Comparison of ENCODE assay signal across 10 cellular contexts in genomic region chr13:45337395-45337794, GRCh38. TPM values are rescaled to one million over a fixed set of nuclear protein-coding genes. Genes with fewer than 3 reads are reported as not detected.
DNase-seq lines count a peak whose midpoint lies in the region; TF ChIP-seq lines count a peak whose summit lies in the region.
"Had no signal": no experiment of that assay in that cellular context is flagged by ENCODE, and none has a peak within 500 bp of the region (broad histone marks: within the 10 kb centered on the region; RNA-seq: fewer than 3 reads in every experiment).

No MANE protein-coding gene starts in this region.

- H3K36me3 ChIP-seq in PC-9 (ENCODE audit: low read depth) (peaks cover 55% of the 10 kb centered on the region), ectodermal cell (ENCODE audit: control insufficient read depth, insufficient read depth, low read length) (peaks cover 43% of the 10 kb centered on the region), osteoblast (ENCODE audit: insufficient read depth, low read length) (peaks cover 55% of the 10 kb centered on the region)

- H3K9me3 Mint-ChIP-seq in activated T-cell treated with anti-CD3 and anti-CD28 coated beads, Interleukin-2, amount 50 U/mL, for 24 hours: no peaks in the 10 kb centered on the region

- H3K4me3 ChIP-seq in PC-9: no peak overlapping the region
- no peak overlapping the region for H3K4me3 ChIP-seq in ectodermal cell (ENCODE audit: insufficient read depth, low read depth, low read length)
- peak overlapping the region; percentile 94 for H3K4me3 ChIP-seq in osteoblast (ENCODE audit: insufficient read depth, low read length)
- no peak overlapping the region for H3K4me3 ChIP-seq in foreskin fibroblast (ENCODE audit: low read depth in 1 of 2, low read length in 2 of 2)

- H3K4me2 ChIP-seq in PC-9 (peak overlapping the region; percentile 94), osteoblast (ENCODE audit: insufficient read depth, low read length) (peak overlapping the region; percentile 91)

- H3K36me3 Mint-ChIP-seq in activated T-cell treated with anti-CD3 and anti-CD28 coated beads, Interleukin-2, amount 50 U/mL, for 24 hours (ENCODE audit: low read depth): peaks cover 91% of the 10 kb centered on the region

- CTCF ChIA-PET in PC-9 (lab: Charles Lee) (no interaction called here), RWPE1 (lab: Yijun Ruan, JAX) (no interaction called here)

- H2AFZ ChIP-seq in PC-9 (no peak overlapping the region), osteoblast (ENCODE audit: low read length) (no peak overlapping the region)

- BruUV-seq in PC-9 (replicated peaks; lab: Mats Ljungman, UMichigan): no TSS peak

- intact Hi-C loops in PC-9 (cut with micrococcal nuclease; ENCODE audit: unreplicated experiment): no loop called here

- peaks cover 79% of the 10 kb centered on the region for H3K4me1 Mint-ChIP-seq in activated T-cell treated with anti-CD3 and anti-CD28 coated beads, Interleukin-2, amount 50 U/mL, for 24 hours (ENCODE audit: low read depth)

- H3K9me3 ChIP-seq in PC-9 (ENCODE audit: insufficient read depth, low read depth) (no peaks in the 10 kb centered on the region), ectodermal cell (ENCODE audit: control insufficient read depth, low read length) (no peaks in the 10 kb centered on the region), osteoblast (ENCODE audit: low read depth, low read length) (no peaks in the 10 kb centered on the region)
- H3K9me3 ChIP-seq: gastroesophageal sphincter had no signal

- no peak for DNase-seq in activated T-cell treated with anti-CD3 and anti-CD28 coated beads, Interleukin-2, amount 50 U/mL, for 24 hours
- no peak for DNase-seq in activated T-cell treated with anti-CD3 and anti-CD28 coated beads, Interleukin-2, amount 50 U/mL, for 1 hour
- DNase-seq in PC-9 (no peak), osteoblast (ENCODE audit: insufficient read length, low spot score, missing footprints) (no peak), foreskin fibroblast (no peak), H4 (ENCODE audit: low spot score) (no peak), RWPE1 (ENCODE audit: low spot score) (no peak)
- DNase-seq: EL had no signal

- H3K4me3 Mint-ChIP-seq in activated T-cell treated with anti-CD3 and anti-CD28 coated beads, Interleukin-2, amount 50 U/mL, for 24 hours: peak overlapping the region; percentile 98

- peaks cover 65% of the 10 kb centered on the region for H3K79me2 ChIP-seq in PC-9 (ENCODE audit: low read depth)
- peaks cover 52% of the 10 kb centered on the region for H3K79me2 ChIP-seq in osteoblast (ENCODE audit: insufficient read depth, low read length)

- TF ChIP-seq CTCF in PC-9 (conservative IDR thresholded peaks at IDR 0.05) (no peak), osteoblast (IDR thresholded peaks at IDR 0.05; ENCODE audit: extremely low read depth, low read depth, low read length) (no peak), foreskin fibroblast (IDR thresholded peaks at IDR 0.05; ENCODE audit: low read depth, low read length) (no peak), RWPE1 (conservative IDR thresholded peaks at IDR 0.05; ENCODE audit: low read depth) (no peak)

- no peak overlapping the region for H3K27ac ChIP-seq in PC-9
- H3K27ac ChIP-seq in ectodermal cell (ENCODE audit: insufficient read depth, low read depth, low read length, poor library complexity, severe bottlenecking): peak overlapping the region; percentile 10
- H3K27ac ChIP-seq in osteoblast (ENCODE audit: low read depth, low read length): no peak overlapping the region
- H3K27ac ChIP-seq in RWPE1: no peak overlapping the region

- 93 to 95% methylated on average over 3 of the region's 3 CpGs for WGBS in ectodermal cell, 2 experiments

- H3K9me2 ChIP-seq in PC-9 (ENCODE audit: insufficient read depth): no peaks in the 10 kb centered on the region

- POLR2A ChIA-PET in PC-9 (lab: Charles Lee; ENCODE audit: unreplicated experiment) (no interaction called here), RWPE1 (lab: Yijun Ruan, JAX; ENCODE audit: low non-redundant PET) (no interaction called here)

- H3K27ac Mint-ChIP-seq in activated T-cell treated with anti-CD3 and anti-CD28 coated beads, Interleukin-2, amount 50 U/mL, for 24 hours: peak overlapping the region; percentile 100

- H3F3A ChIP-seq in PC-9 (ENCODE audit: insufficient read depth, low read depth): peaks cover 90% of the 10 kb centered on the region

- H3K4me1 ChIP-seq in PC-9 (replicated peaks; ENCODE audit: insufficient read depth) (peaks cover 77% of the 10 kb centered on the region), ectodermal cell (ENCODE audit: control insufficient read depth, insufficient read depth, low read length) (peaks cover 12% of the 10 kb centered on the region), osteoblast (ENCODE audit: insufficient read depth, low read length) (peaks cover 74% of the 10 kb centered on the region)

- no peaks in the 10 kb centered on the region for H3K27me3 Mint-ChIP-seq in activated T-cell treated with anti-CD3 and anti-CD28 coated beads, Interleukin-2, amount 50 U/mL, for 24 hours

- peaks cover 73% of the 10 kb centered on the region for H4K20me1 ChIP-seq in PC-9 (ENCODE audit: insufficient read depth)
- peaks cover 68% of the 10 kb centered on the region for H4K20me1 ChIP-seq in osteoblast (ENCODE audit: insufficient read depth, low read length)

- H3K27me3 ChIP-seq in PC-9 (ENCODE audit: insufficient read depth, low read depth) (no peaks in the 10 kb centered on the region), ectodermal cell (ENCODE audit: control insufficient read depth, insufficient read depth, low read length, poor library complexity, severe bottlenecking) (no peaks in the 10 kb centered on the region), osteoblast (ENCODE audit: insufficient read depth, low read length) (no peaks in the 10 kb centered on the region)
- H3K27me3 ChIP-seq: gastroesophageal sphincter had no signal

RNA-seq across cellular contexts. Expression of gene TPT1, which starts 3.6 kb away (rescaled TPM):
- total RNA-seq in PC-9 (2021) (1,968 and 2,237 TPM in 2 replicates), osteoblast (2,232 and 2,713 TPM in 2 replicates)
- polyA plus RNA-seq in ectodermal cell (2013, experiment 1 of 4): 2,657 TPM
- polyA plus RNA-seq in ectodermal cell (2013, experiment 2 of 4): 2,494 TPM
- polyA plus RNA-seq in ectodermal cell (2013, experiment 3 of 4): 2,166 TPM
- 2,512 TPM for polyA plus RNA-seq in ectodermal cell (2013, experiment 4 of 4)
- total RNA-seq in H4 (2014; rRNA removed; shearing (Covaris generic)): 2,361 and 2,437 TPM in 2 replicates
